16 cellular contexts compared by ENCODE assay signal in genomic region chr18:69757733-69758132, GRCh38.
A peak's percentile ranks its signal among the peaks of the same experiment; 100 is the strongest.
DNase-seq lines count a peak whose midpoint lies in the region; ATAC-seq and TF ChIP-seq lines count a peak whose summit lies in the region.
"Had no signal": no experiment of that assay in that cellular context is flagged by ENCODE, and none has a peak within 500 bp of the region (broad histone marks: within the 10 kb centered on the region; RNA-seq: fewer than 3 reads in every experiment).

No MANE protein-coding gene starts in this region.

- no peaks in the 10 kb centered on the region for H3K9me3 ChIP-seq in CD4-positive, alpha-beta memory T cell (ENCODE audit: control insufficient read depth in 1 of 2, low read length in 2 of 2)
- H3K9me3 ChIP-seq in HUES6 (ENCODE audit: control insufficient read depth, insufficient read depth, low read depth, low read length) (0 out of 2 replicates have a peak, but pooled peaks cover 4% of the 10 kb centered on the region), iPS-18a (ENCODE audit: control insufficient read depth, low read depth, low read length) (no peaks in the 10 kb centered on the region)

- no peaks in the 10 kb centered on the region for H3K36me3 ChIP-seq in CD4-positive, alpha-beta memory T cell (ENCODE audit: insufficient read depth, low read length)
- H3K36me3 ChIP-seq in HUES6 (ENCODE audit: control insufficient read depth, insufficient read depth, low read length) (no peaks in the 10 kb centered on the region), iPS-18a (ENCODE audit: control insufficient read depth, low read depth, low read length) (no peaks in the 10 kb centered on the region)
- H3K36me3 ChIP-seq: cardiac muscle cell had no signal

- H3K27ac ChIP-seq in CD4-positive, alpha-beta memory T cell (ENCODE audit: low read depth, low read length) = no peak overlapping the region
- H3K27ac ChIP-seq in HUES6 (ENCODE audit: low read depth, low read length) = no peak overlapping the region
- H3K27ac ChIP-seq in iPS-18a (ENCODE audit: low read length) = peak overlapping the region; percentile 71
- H3K27ac ChIP-seq in coronary artery = no peak overlapping the region
- H3K27ac ChIP-seq: cardiac muscle cell had no signal

- peak overlapping the region in 3 of 8 donors; percentile 2 to 41 (median 12) for H3K4me3 Mint-ChIP-seq in CD4-positive, alpha-beta memory T cell
- no peak overlapping the region for H3K4me3 Mint-ChIP-seq in activated T-helper 17 cell treated with anti-CD3 and anti-CD28 coated beads, Interleukin-2, amount 50 U/mL, for 72 hours
- H3K4me3 Mint-ChIP-seq: activated T-cell treated with anti-CD3 and anti-CD28 coated beads, Interleukin-2, amount 50 U/mL, for 4 hours; IgD-negative memory B cell had no signal

- no peak overlapping the region for H3K4me3 ChIP-seq in CD4-positive, alpha-beta memory T cell (ENCODE audit: low read length in 2 of 2)
- H3K4me3 ChIP-seq in HUES6 (ENCODE audit: low read depth, low read length) (peak overlapping the region; percentile 19; the same call in 1 of the 2 replicates), iPS-18a (ENCODE audit: low read length) (peak overlapping the region; percentile 46), coronary artery (no peak overlapping the region)
- H3K4me3 ChIP-seq: cardiac muscle cell had no signal

- DNase-seq in CD4-positive, alpha-beta memory T cell = no peak
- no peak for DNase-seq in RKO (ENCODE audit: low spot score)
- DNase-seq in coronary artery (ENCODE audit: low spot score) = no peak
- DNase-seq: activated CD4-positive, alpha-beta T cell treated with anti-CD3 and anti-CD28 coated beads for 4 hours; activated T-cell treated with anti-CD3 and anti-CD28 coated beads, Interleukin-2, amount 50 U/mL, for 4 hours; erythroblast; NCI-H1930; stimulated activated CD4-positive, alpha-beta T cell treated with anti-CD3 and anti-CD28 coated beads, Interleukin-4, amount 100 ng/mL, for 4 hours; stimulated activated naive CD4-positive, alpha-beta T cell treated with Interleukin-2 at 50 U/mL for 16 hours had no signal

- intact Hi-C loops in CD4-positive, alpha-beta memory T cell (cut with micrococcal nuclease) = no loop called here

- peak overlapping the region in 5 of 7 donors; percentile 13 to 75 (median 22) for H3K27ac Mint-ChIP-seq in CD4-positive, alpha-beta memory T cell
- peak overlapping the region; percentile 25 for H3K27ac Mint-ChIP-seq in activated T-helper 17 cell treated with anti-CD3 and anti-CD28 coated beads, Interleukin-2, amount 50 U/mL, for 72 hours
- H3K27ac Mint-ChIP-seq: IgD-negative memory B cell had no signal

- no peak for TF ChIP-seq CTCF in coronary artery (IDR thresholded peaks at IDR 0.05)

- H3K9ac ChIP-seq in HUES6 (ENCODE audit: low read length) (no peak overlapping the region), iPS-18a (ENCODE audit: low read length) (peak overlapping the region; percentile 39)

- H3K4me1 Mint-ChIP-seq in CD4-positive, alpha-beta memory T cell = peaks cover 30 to 51% (median 40%) of the 10 kb centered on the region in 4 donors
- peaks cover 24% of the 10 kb centered on the region for H3K4me1 Mint-ChIP-seq in activated T-helper 17 cell treated with anti-CD3 and anti-CD28 coated beads, Interleukin-2, amount 50 U/mL, for 72 hours
- H3K4me1 Mint-ChIP-seq: IgD-negative memory B cell had no signal

- ATAC-seq in activated T-helper 17 cell treated with anti-CD3 and anti-CD28 coated beads, Interleukin-2, amount 50 U/mL, for 72 hours (replicated peaks) = no peak
- ATAC-seq in HG03025 (IDR thresholded peaks at IDR 0.05; ENCODE audit: low FRiP score, unreplicated experiment) (no peak), HG02885 (IDR thresholded peaks at IDR 0.05; ENCODE audit: poor library complexity, unreplicated experiment) (no peak)
- ATAC-seq: activated T-cell treated with anti-CD3 and anti-CD28 coated beads, Interleukin-2, amount 50 U/mL, for 4 hours had no signal

- peaks cover 32 to 37% of the 10 kb centered on the region in 2 donors for H3K36me3 Mint-ChIP-seq in CD4-positive, alpha-beta memory T cell
- peaks cover 5% of the 10 kb centered on the region for H3K36me3 Mint-ChIP-seq in activated T-helper 17 cell treated with anti-CD3 and anti-CD28 coated beads, Interleukin-2, amount 50 U/mL, for 72 hours (ENCODE audit: low read depth)
- H3K36me3 Mint-ChIP-seq: IgD-negative memory B cell had no signal

- H3K27me3 Mint-ChIP-seq in CD4-positive, alpha-beta memory T cell = no peaks in the 10 kb centered on the region
- no peaks in the 10 kb centered on the region for H3K27me3 Mint-ChIP-seq in activated T-helper 17 cell treated with anti-CD3 and anti-CD28 coated beads, Interleukin-2, amount 50 U/mL, for 72 hours

- peaks cover 0 to 39% (median 24%) of the 10 kb centered on the region in 8 donors for H3K9me3 Mint-ChIP-seq in CD4-positive, alpha-beta memory T cell
- peaks cover 14% of the 10 kb centered on the region for H3K9me3 Mint-ChIP-seq in activated T-helper 17 cell treated with anti-CD3 and anti-CD28 coated beads, Interleukin-2, amount 50 U/mL, for 72 hours
- H3K9me3 Mint-ChIP-seq: IgD-negative memory B cell had no signal

- CTCF ChIA-PET in CD4-positive, alpha-beta memory T cell (lab: Charles Lee; ENCODE audit: partially characterized antibody) = no interaction called here

- H3K27me3 ChIP-seq in CD4-positive, alpha-beta memory T cell (ENCODE audit: insufficient read depth, low read length) = no peaks in the 10 kb centered on the region
- H3K27me3 ChIP-seq in HUES6 (ENCODE audit: control insufficient read depth, insufficient read depth, low read length) = no peaks in the 10 kb centered on the region
- no peaks in the 10 kb centered on the region for H3K27me3 ChIP-seq in iPS-18a (ENCODE audit: control insufficient read depth, insufficient read depth, low read length)
- H3K27me3 ChIP-seq: cardiac muscle cell had no signal

- peaks cover 41% of the 10 kb centered on the region for H3K4me1 ChIP-seq in CD4-positive, alpha-beta memory T cell (ENCODE audit: insufficient read depth, low read length)
- peaks cover 24% of the 10 kb centered on the region for H3K4me1 ChIP-seq in HUES6 (ENCODE audit: control insufficient read depth, insufficient read depth, low read length)
- H3K4me1 ChIP-seq in iPS-18a (ENCODE audit: control insufficient read depth, low read depth, low read length) = peaks cover 26% of the 10 kb centered on the region

- POLR2A ChIA-PET in CD4-positive, alpha-beta memory T cell (lab: Charles Lee; ENCODE audit: partially characterized antibody) = interaction anchor here (0.9 kb wide), 1 partner anchor 177 kb away, joined by 3 read pairs; no protein-coding TSS in a partner anchor

Comparison
In these comparisons a context has a peak if more than half of its experiments do, and no peak if none do; other contexts are left out.
1. H3K4me3 ChIP-seq: peak in HUES6 (single experiment) and iPS-18a (single experiment); none in CD4-positive, alpha-beta memory T cell (0 of 2) and coronary artery (single experiment).